13 cellular contexts compared by ENCODE assay signal in the genomic region with DNA sequence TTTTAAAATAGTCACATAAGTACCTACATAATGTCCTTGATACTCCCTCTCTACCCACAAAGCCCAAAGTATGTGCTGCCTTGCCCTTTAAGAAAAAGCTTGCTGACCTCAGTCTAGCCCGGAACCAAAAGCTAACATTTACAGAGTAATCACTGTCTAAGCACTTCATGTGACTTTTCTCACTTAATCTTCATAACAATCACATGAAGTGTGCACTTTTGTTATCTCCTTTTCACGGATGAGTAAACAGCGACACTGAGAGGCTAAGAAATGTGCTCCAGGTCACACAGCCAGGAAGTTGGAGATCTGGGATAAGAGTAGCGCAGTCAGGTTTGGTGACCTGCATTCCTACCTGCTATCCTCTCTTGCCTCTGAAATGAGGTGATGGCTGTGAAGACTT.
A peak's percentile ranks its signal among the peaks of the same experiment; 100 is the strongest.
DNase-seq lines count a peak whose midpoint lies in the region; TF ChIP-seq lines count a peak whose summit lies in the region.
"Had no signal": no experiment of that assay in that cellular context is flagged by ENCODE, and none has a peak within 500 bp of the region (broad histone marks: within the 10 kb centered on the region; RNA-seq: fewer than 3 reads in every experiment).

No MANE protein-coding gene starts in this region.

- H3K9me3 Mint-ChIP-seq in nephron progenitor cell: peaks cover 22% of the 10 kb centered on the region

- TF ChIP-seq CTCF in epithelial cell of esophagus (IDR thresholded peaks at IDR 0.05; ENCODE audit: insufficient read depth, low read depth, low read length, missing control alignments): no peak
- TF ChIP-seq CTCF in nephron progenitor cell (IDR thresholded peaks at IDR 0.05): no peak

- peaks cover 98% of the 10 kb centered on the region for H3K36me3 Mint-ChIP-seq in nephron progenitor cell (ENCODE audit: low read depth)

- DNase-seq in ELF-1 (ENCODE audit: low read depth, low spot score): peak; percentile 27
- DNase-seq in NCI-H460 (ENCODE audit: extremely low read depth, low read depth): peak; percentile 21
- peak; percentile 14 for DNase-seq in epithelial cell of esophagus (ENCODE audit: low read depth)
- DNase-seq in nephron progenitor cell: no peak
- no peak for DNase-seq in stimulated activated CD4-positive, alpha-beta T cell treated with anti-CD3 and anti-CD28 coated beads, Interleukin-15, amount 100 ng/mL, for 24 hours
- DNase-seq in hypothalamus (lab: John Stamatoyannopoulos, UW): no peak
- no peak for DNase-seq in A172 (ENCODE audit: low spot score)
- no peak for DNase-seq in iPS-NIHi11 (ENCODE audit: low spot score)
- DNase-seq: activated B cell treated with CpG ODN at 0.5 μM for 24 hours, activated gamma-delta T cell, H7, NCI-H2171 treated with DMSO at 0.1 percent for 48 hours had no signal

- H3K4me3 Mint-ChIP-seq in nephron progenitor cell: no peak overlapping the region
- H3K4me3 Mint-ChIP-seq: activated B cell treated with CpG ODN at 0.5 μM for 24 hours had no signal

- peaks cover 3% of the 10 kb centered on the region for H3K27me3 Mint-ChIP-seq in nephron progenitor cell (ENCODE audit: low read depth, poor library complexity)
- H3K27me3 Mint-ChIP-seq: activated B cell treated with CpG ODN at 0.5 μM for 24 hours had no signal

- H3K27ac Mint-ChIP-seq in nephron progenitor cell: peak overlapping the region; percentile 55
- H3K27ac Mint-ChIP-seq: activated B cell treated with CpG ODN at 0.5 μM for 24 hours had no signal

- no peak overlapping the region for H3K4me3 ChIP-seq in epithelial cell of esophagus (ENCODE audit: low read length)
- H3K4me3 ChIP-seq: thoracic aorta had no signal

- no peaks in the 10 kb centered on the region for H3K4me1 Mint-ChIP-seq in nephron progenitor cell
- H3K4me1 Mint-ChIP-seq: activated B cell treated with CpG ODN at 0.5 μM for 24 hours had no signal

Comparison
In these comparisons a context has a peak if more than half of its experiments do, and no peak if none do; other contexts are left out.
1. DNase-seq: peak in ELF-1 (single experiment), NCI-H460 (single experiment) and epithelial cell of esophagus (single experiment); none in nephron progenitor cell (single experiment), stimulated activated CD4-positive, alpha-beta T cell treated with anti-CD3 and anti-CD28 coated beads, Interleukin-15, amount 100 ng/mL, for 24 hours (single experiment), hypothalamus (0 of 51), A172 (single experiment) and iPS-NIHi11 (single experiment).